13 cellular contexts compared by ENCODE assay signal in the genomic region with DNA sequence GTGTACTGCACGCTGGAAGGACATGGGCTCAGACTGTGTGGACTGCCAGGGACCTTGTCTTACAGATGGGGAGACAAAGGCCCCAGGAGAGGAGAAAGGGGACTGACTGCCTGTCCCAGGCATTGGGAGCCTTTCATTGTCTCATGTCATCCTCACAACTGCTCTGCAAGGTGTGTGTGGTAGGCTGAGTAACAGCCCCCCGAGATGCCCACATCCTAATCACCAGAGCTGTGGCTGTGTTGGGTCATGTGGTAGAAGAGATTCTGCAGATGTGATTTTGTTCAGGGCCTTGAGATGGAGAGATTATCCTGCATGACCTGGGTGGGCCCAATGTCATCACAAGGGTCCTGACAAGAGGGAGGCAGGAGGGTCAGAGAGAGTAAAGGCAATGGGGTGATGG. TPM values are rescaled to one million over a fixed set of nuclear protein-coding genes. Genes with fewer than 3 reads are reported as not detected.
DNase-seq lines count a peak whose midpoint lies in the region; ATAC-seq, FAIRE-seq and TF ChIP-seq lines count a peak whose summit lies in the region.
"Had no signal": no experiment of that assay in that cellular context is flagged by ENCODE, and none has a peak within 500 bp of the region (broad histone marks: within the 10 kb centered on the region; RNA-seq: fewer than 3 reads in every experiment).

No MANE protein-coding gene starts in this region.

- H3K36me3 Mint-ChIP-seq in stimulated activated effector memory CD8-positive, alpha-beta T cell treated with anti-CD3 and anti-CD28 coated beads, Interleukin-12 subunit alpha, Interleukin-12 subunit beta, amount 100 ng/mL, for 72 hours = no peaks in the 10 kb centered on the region

- peaks cover 0 to 55% of the 10 kb centered on the region in 2 donors for H3K4me1 ChIP-seq in lung (ENCODE audit: control insufficient read depth in 2 of 2, insufficient read depth in 2 of 2, low read length in 2 of 2)

- no peaks in the 10 kb centered on the region for H3K9me3 Mint-ChIP-seq in stimulated activated effector memory CD8-positive, alpha-beta T cell treated with anti-CD3 and anti-CD28 coated beads, Interleukin-12 subunit alpha, Interleukin-12 subunit beta, amount 100 ng/mL, for 72 hours
- H3K9me3 Mint-ChIP-seq: CD4-positive, CD25-positive, alpha-beta regulatory T cell had no signal

- WGBS in lung, 2 donors = 60 to 73% methylated on average over 2 of the region's 2 CpGs

- ATAC-seq in lung (ENCODE audit: insufficient read depth, low FRiP score) (no peak), HG03280 (IDR thresholded peaks at IDR 0.05; ENCODE audit: unreplicated experiment) (no peak), GM18498 (IDR thresholded peaks at IDR 0.05; ENCODE audit: unreplicated experiment) (no peak)
- peak; percentile 24 for ATAC-seq in stimulated activated effector memory CD8-positive, alpha-beta T cell treated with anti-CD3 and anti-CD28 coated beads, Interleukin-12 subunit alpha, Interleukin-12 subunit beta, amount 100 ng/mL, for 72 hours

- no peak overlapping the region for H3K27ac Mint-ChIP-seq in stimulated activated effector memory CD8-positive, alpha-beta T cell treated with anti-CD3 and anti-CD28 coated beads, Interleukin-12 subunit alpha, Interleukin-12 subunit beta, amount 100 ng/mL, for 72 hours

- H3K9me3 ChIP-seq in lung (ENCODE audit: control insufficient read depth in 2 of 2, insufficient read depth in 1 of 2, low read length in 1 of 2) = no peaks in the 10 kb centered on the region

- DNase-seq in HTR-8/SVneo (ENCODE audit: insufficient read length, low spot score) = no peak
- DNase-seq in bronchial epithelial cell (ENCODE audit: low read depth) = no peak
- DNase-seq in lung (ENCODE audit: low spot score) = no peak
- no peak for DNase-seq in stimulated activated effector memory CD8-positive, alpha-beta T cell treated with anti-CD3 and anti-CD28 coated beads, Interleukin-12 subunit alpha, Interleukin-12 subunit beta, amount 100 ng/mL, for 72 hours (ENCODE audit: low spot score in 2 of 2)
- no peak for DNase-seq in stimulated activated CD4-positive, alpha-beta T cell treated with anti-CD3 and anti-CD28 coated beads, Interleukin-2, amount 100 ng/mL, for 48 hours
- DNase-seq in NCI-H510A treated with DMSO at 0.1 percent for 48 hours (lab: John Stamatoyannopoulos, UW) = no peak
- DNase-seq: CD4-positive, CD25-positive, alpha-beta regulatory T cell; islet precursor cell; NCI-H345; T-helper 9 cell had no signal

- peaks cover 21% of the 10 kb centered on the region for H3K4me1 Mint-ChIP-seq in stimulated activated effector memory CD8-positive, alpha-beta T cell treated with anti-CD3 and anti-CD28 coated beads, Interleukin-12 subunit alpha, Interleukin-12 subunit beta, amount 100 ng/mL, for 72 hours

- peak overlapping the region; percentile 46 to 92 for H3K27ac ChIP-seq in lung (ENCODE audit: low read depth in 1 of 2, low read length in 1 of 2)

- no peaks in the 10 kb centered on the region for H3K27me3 ChIP-seq in bronchial epithelial cell (ENCODE audit: control insufficient read depth, insufficient read depth, low read length)
- H3K27me3 ChIP-seq in lung (ENCODE audit: control insufficient read depth, insufficient read depth) = no peaks in the 10 kb centered on the region

- no peak overlapping the region for H3K4me3 Mint-ChIP-seq in stimulated activated effector memory CD8-positive, alpha-beta T cell treated with anti-CD3 and anti-CD28 coated beads, Interleukin-12 subunit alpha, Interleukin-12 subunit beta, amount 100 ng/mL, for 72 hours
- H3K4me3 Mint-ChIP-seq: CD4-positive, CD25-positive, alpha-beta regulatory T cell had no signal

- no peaks in the 10 kb centered on the region for H3K36me3 ChIP-seq in bronchial epithelial cell (ENCODE audit: control insufficient read depth, insufficient read depth, low read length)
- H3K36me3 ChIP-seq in lung (ENCODE audit: control insufficient read depth in 2 of 2, insufficient read depth in 2 of 2, low read length in 2 of 2) = peaks cover 0 to 11% of the 10 kb centered on the region in 2 donors

- no peak overlapping the region for H3K4me3 ChIP-seq in bronchial epithelial cell (ENCODE audit: low read depth, low read length)
- H3K4me3 ChIP-seq in lung = no peak overlapping the region

- FAIRE-seq in HTR-8/SVneo (lab: Jason Lieb, UNC) (peak; percentile 16), bronchial epithelial cell (lab: Jason Lieb, UNC) (peak; percentile 82)
- FAIRE-seq: RCC 7860 had no signal

- no peak for TF ChIP-seq CTCF in bronchial epithelial cell (IDR thresholded peaks at IDR 0.05; ENCODE audit: insufficient read depth, low read length, severe bottlenecking)
- TF ChIP-seq CTCF in lung (IDR thresholded peaks at IDR 0.05; ENCODE audit: control extremely low read depth, extremely low read depth) = no peak

RNA-seq across cellular contexts. Expression of a gene that starts 39.1 kb away (rescaled TPM):
- total RNA-seq in bronchial epithelial cell (0.26 and 0.64 TPM in 2 replicates), lung (100 to 1,000 TPM in 1 of 2 donors, 10 to 100 TPM in 1; 64.4 to 145 TPM)
- polyA plus RNA-seq in lung = 10 to 100 TPM; 39.8 to 46.0 TPM

Comparison
In these comparisons a context has a peak if more than half of its experiments do, and no peak if none do; other contexts are left out.
1. RNA of a gene that starts 39.1 kb away (total RNA-seq): 64.4 to 145 TPM in lung; 0.26 to 0.64 TPM in bronchial epithelial cell; every median in the first group is over 10 times any median in the second.